In the genomic region with DNA sequence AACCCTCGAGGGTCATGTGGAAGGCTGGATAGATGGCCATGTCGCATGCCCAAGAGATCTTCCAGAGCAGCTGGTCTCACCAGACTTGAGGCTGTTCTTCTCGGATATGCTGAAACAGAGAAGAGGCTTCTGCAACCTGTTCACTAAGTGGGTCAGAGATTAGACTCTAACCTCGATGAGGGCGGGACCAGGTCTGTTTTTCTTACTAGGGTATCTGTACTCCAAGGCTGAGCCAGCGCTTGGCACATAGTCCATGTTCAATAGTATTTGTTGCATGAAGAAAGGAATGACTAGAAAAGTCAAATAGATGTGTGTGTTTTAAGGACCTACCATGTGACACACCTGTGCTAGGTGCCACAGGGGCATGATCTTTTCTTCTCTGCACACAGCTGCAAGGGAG, we compare ENCODE assay signal across 27 cellular contexts.
"Had no signal": no experiment of that assay in that cellular context is flagged by ENCODE, and none has a peak within 500 bp of the region (broad histone marks: within the 10 kb centered on the region; RNA-seq: fewer than 3 reads in every experiment).

No MANE protein-coding gene starts in this region.

- H3K27me3 Mint-ChIP-seq: stimulated activated naive CD8-positive, alpha-beta T cell treated with anti-CD3 and anti-CD28 coated beads, Interleukin-15, amount 100 ng/mL, for 72 hours; type B pancreatic cell had no signal

- H3K36me3 Mint-ChIP-seq: stimulated activated effector memory CD8-positive, alpha-beta T cell treated with anti-CD3 and anti-CD28 coated beads, Interleukin-12 subunit alpha, Interleukin-12 subunit beta, amount 100 ng/mL, for 72 hours; stimulated activated memory B cell treated with anti-CD40 and anti-IgM and Interleukin-4, amounts not matched to agents 10 μg/mL and 1 μg/mL and 100 μg/mL, for 72 hours; type B pancreatic cell had no signal

- H3K9me3 ChIP-seq: stomach, suprapubic skin, testis, thoracic aorta, thyroid gland, tibial artery, tibial nerve, transverse colon, upper lobe of left lung, upper lobe of right lung, uterus, vagina had no signal

- H3K27me3 ChIP-seq: stomach, suprapubic skin, testis, thyroid gland, tibial artery, tibial nerve, transverse colon, upper lobe of left lung, upper lobe of right lung, uterus, vagina had no signal

- H3K36me3 ChIP-seq: stomach, suprapubic skin, thoracic aorta, thyroid gland, tibial artery, tibial nerve, transverse colon, upper lobe of left lung, upper lobe of right lung, uterus, vagina had no signal

- FAIRE-seq: urothelium cell line had no signal

- H3K9me3 Mint-ChIP-seq: stimulated activated effector memory CD8-positive, alpha-beta T cell treated with anti-CD3 and anti-CD28 coated beads, Interleukin-12 subunit alpha, Interleukin-12 subunit beta, amount 100 ng/mL, for 72 hours; stimulated activated memory B cell treated with anti-CD40 and anti-IgM and Interleukin-4, amounts not matched to agents 10 μg/mL and 1 μg/mL and 100 μg/mL, for 72 hours; stimulated activated naive CD8-positive, alpha-beta T cell treated with anti-CD3 and anti-CD28 coated beads, Interleukin-15, amount 100 ng/mL, for 72 hours; stimulated activated naive CD8-positive, alpha-beta T cell treated with anti-CD3 and anti-CD28 coated beads, Interleukin-15, Interleukin-2, amounts not matched to agents 100 ng/mL and 50 ng/mL, for 24 hours; type B pancreatic cell had no signal

- H3K4me3 ChIP-seq: stomach, suprapubic skin, testis, thoracic aorta, thyroid gland, tibial artery, tibial nerve, transverse colon, upper lobe of left lung, upper lobe of right lung, uterus, vagina had no signal

- ATAC-seq: stimulated activated memory B cell treated with anti-CD40 and anti-IgM and Interleukin-4, amounts not matched to agents 10 μg/mL and 1 μg/mL and 100 μg/mL, for 72 hours; stimulated activated naive CD8-positive, alpha-beta T cell treated with anti-CD3 and anti-CD28 coated beads, Interleukin-15, amount 100 ng/mL, for 72 hours; stimulated activated naive CD8-positive, alpha-beta T cell treated with anti-CD3 and anti-CD28 coated beads, Interleukin-15, Interleukin-2, amounts not matched to agents 100 U/mL and 50 U/mL, for 24 hours; upper lobe of right lung had no signal

- H3K27ac Mint-ChIP-seq: stimulated activated effector memory CD8-positive, alpha-beta T cell treated with anti-CD3 and anti-CD28 coated beads, Interleukin-12 subunit alpha, Interleukin-12 subunit beta, amount 100 ng/mL, for 72 hours; stimulated activated memory B cell treated with anti-CD40 and anti-IgM and Interleukin-4, amounts not matched to agents 10 μg/mL and 1 μg/mL and 100 μg/mL, for 72 hours; stimulated activated naive CD8-positive, alpha-beta T cell treated with anti-CD3 and anti-CD28 coated beads, Interleukin-15, amount 100 ng/mL, for 72 hours; stimulated activated naive CD8-positive, alpha-beta T cell treated with anti-CD3 and anti-CD28 coated beads, Interleukin-15, Interleukin-2, amounts not matched to agents 100 ng/mL and 50 ng/mL, for 24 hours; type B pancreatic cell had no signal

- H3K4me3 Mint-ChIP-seq: stimulated activated effector memory CD8-positive, alpha-beta T cell treated with anti-CD3 and anti-CD28 coated beads, Interleukin-12 subunit alpha, Interleukin-12 subunit beta, amount 100 ng/mL, for 72 hours; stimulated activated memory B cell treated with anti-CD40 and anti-IgM and Interleukin-4, amounts not matched to agents 10 μg/mL and 1 μg/mL and 100 μg/mL, for 72 hours; stimulated activated naive CD8-positive, alpha-beta T cell treated with anti-CD3 and anti-CD28 coated beads, Interleukin-15, amount 100 ng/mL, for 72 hours; stimulated activated naive CD8-positive, alpha-beta T cell treated with anti-CD3 and anti-CD28 coated beads, Interleukin-15, Interleukin-2, amounts not matched to agents 100 ng/mL and 50 ng/mL, for 24 hours; type B pancreatic cell had no signal

- H3K27ac ChIP-seq: stomach, suprapubic skin, testis, thoracic aorta, thyroid gland, tibial artery, tibial nerve, transverse colon, upper lobe of left lung, upper lobe of right lung, uterus, vagina had no signal

- DNase-seq: stimulated activated CD4-positive, alpha-beta T cell treated with anti-CD3 and anti-CD28 coated beads, Interleukin-2, amount 100 ng/mL, for 48 hours; stimulated activated CD4-positive, alpha-beta T cell treated with anti-CD3 and anti-CD28 coated beads, Interleukin-4, amount 100 ng/mL, for 1 hour; stimulated activated CD4-positive, alpha-beta T cell treated with anti-CD3 and anti-CD28 coated beads, Interleukin-4, amount 100 ng/mL, for 24 hours; stimulated activated CD4-positive, alpha-beta T cell treated with anti-CD3 and anti-CD28 coated beads, Interleukin-4, amount 100 ng/mL, for 4 hours; stimulated activated CD8-positive, alpha-beta memory T cell treated with anti-CD3 and anti-CD28 coated beads, Interleukin-4, amount 100 ng/mL, for 48 hours; stimulated activated naive CD4-positive, alpha-beta T cell; stimulated activated naive CD4-positive, alpha-beta T cell treated with Interleukin-2 at 50 U/mL for 16 hours; stimulated activated naive CD8-positive, alpha-beta T cell treated with anti-CD3 and anti-CD28 coated beads, Interleukin-15, amount 100 ng/mL, for 72 hours; stimulated activated naive CD8-positive, alpha-beta T cell treated with anti-CD3 and anti-CD28 coated beads, Interleukin-15, Interleukin-2, amounts not matched to agents 100 U/mL and 50 U/mL, for 24 hours; stomach; testis; thyroid gland; tibial artery; transverse colon; trophoblast cell; upper lobe of left lung; upper lobe of right lung; uterus had no signal
